10 cellular contexts compared by ENCODE assay signal in the genomic region with DNA sequence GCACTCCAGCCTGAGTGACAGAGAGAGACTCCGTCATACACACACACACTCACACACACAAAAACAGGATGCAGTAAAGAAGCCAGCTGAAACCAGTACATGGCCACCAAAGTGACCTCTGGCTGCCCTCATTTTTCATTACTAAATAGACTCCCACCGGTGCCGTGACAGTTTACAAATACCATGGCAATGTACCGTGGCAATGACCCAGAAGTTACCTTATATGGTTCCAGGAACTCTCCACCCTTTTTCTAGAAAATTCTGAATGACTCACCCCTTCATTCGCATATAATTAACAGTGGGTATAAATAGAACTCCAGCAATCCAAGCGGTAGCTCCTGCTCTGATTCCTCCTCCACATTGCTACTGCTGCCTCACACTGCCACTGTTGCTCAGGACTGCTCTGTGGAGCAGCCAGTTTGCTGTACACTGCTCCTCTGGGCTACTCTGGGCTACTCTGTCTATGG. TPM values are rescaled to one million over a fixed set of nuclear protein-coding genes. Genes with fewer than 3 reads are reported as not detected.
DNase-seq lines count a peak whose midpoint lies in the region; ATAC-seq and TF ChIP-seq lines count a peak whose summit lies in the region.
"Had no signal": no experiment of that assay in that cellular context is flagged by ENCODE, and none has a peak within 500 bp of the region (broad histone marks: within the 10 kb centered on the region; RNA-seq: fewer than 3 reads in every experiment).

No MANE protein-coding gene starts in this region.

- H3K27me3 ChIP-seq in skeletal muscle satellite cell (ENCODE audit: control insufficient read depth, insufficient read depth, low read length), result no peaks in the 10 kb centered on the region

- H3K9me3 ChIP-seq in skeletal muscle satellite cell (replicated peaks; ENCODE audit: low read length), result no peaks in the 10 kb centered on the region

- H3K36me3 ChIP-seq in skeletal muscle satellite cell (ENCODE audit: insufficient read depth, low read length), result no peaks in the 10 kb centered on the region

- DNase-seq in HFF-Myc (ENCODE audit: extremely low read depth, low read depth) (peak; percentile 72), astrocyte of the spinal cord (ENCODE audit: low read depth, low spot score) (peak; percentile 91), iris pigment epithelial cell (ENCODE audit: low read depth) (peak; percentile 88), NCI-H2029 (lab: John Stamatoyannopoulos, UW) (no peak), NCI-H748 (lab: John Stamatoyannopoulos, UW; ENCODE audit: unreplicated experiment) (no peak), NK-92 (lab: John Stamatoyannopoulos, UW; ENCODE audit: unreplicated experiment) (no peak)
- DNase-seq: activated CD4-positive, alpha-beta T cell treated with anti-CD3 and anti-CD28 coated beads, Interleukin-2, amount 10 ng/mL, durations not matched to agents 24 days and 14 days; stimulated activated naive CD4-positive, alpha-beta T cell had no signal

- H3K4me2 ChIP-seq in skeletal muscle satellite cell (ENCODE audit: low read length), result no peak overlapping the region

- H3K4me1 ChIP-seq in skeletal muscle satellite cell (ENCODE audit: control insufficient read depth, insufficient read depth, low read length), result peaks cover 10% of the 10 kb centered on the region

- no peak overlapping the region for H3K4me3 ChIP-seq in HFF-Myc (replicated peaks; ENCODE audit: low read depth, low read length)
- no peak overlapping the region for H3K4me3 ChIP-seq in astrocyte of the spinal cord (ENCODE audit: low read depth, low read length)
- H3K4me3 ChIP-seq in skeletal muscle satellite cell (ENCODE audit: low read length), result no peak overlapping the region

- in situ Hi-C loops in astrocyte of the spinal cord (cut with HindIII; ENCODE audit: low sequenced_read_pairs), result no loop called here

- TF ChIP-seq CTCF in HFF-Myc (IDR thresholded peaks at IDR 0.05; ENCODE audit: low read depth, low read length, missing control alignments) (no peak), astrocyte of the spinal cord (IDR thresholded peaks at IDR 0.05; ENCODE audit: low read depth, low read length) (peak; percentile 11)

- no peak for ATAC-seq in GM19324 (IDR thresholded peaks at IDR 0.05; ENCODE audit: low FRiP score, unreplicated experiment)

- H3K9ac ChIP-seq in skeletal muscle satellite cell (ENCODE audit: low read depth, low read length), result peak overlapping the region; percentile 8

RNA-seq across cellular contexts. Expression of a gene that starts 57.7 kb away (rescaled TPM):
- 109 and 122 TPM in 2 replicates for total RNA-seq in skeletal muscle satellite cell (2012; rRNA removed)

RNA-seq across cellular contexts. Expression of a gene that starts 58.0 kb away (rescaled TPM):
- 6.6 and 12.5 TPM in 2 replicates for total RNA-seq in skeletal muscle satellite cell (2012; rRNA removed)

Comparison
In these comparisons a context has a peak if more than half of its experiments do, and no peak if none do; other contexts are left out.
1. DNase-seq: peak in HFF-Myc (single experiment), astrocyte of the spinal cord (single experiment) and iris pigment epithelial cell (single experiment); none in NCI-H2029 (single experiment), NCI-H748 (single experiment) and NK-92 (single experiment).